In genomic region chr6:158020811-158021210, GRCh38 we compare ENCODE assay signal across 1 cellular context.
TF ChIP-seq lines count a peak whose summit lies in the region.

No MANE protein-coding gene starts in this region.

TF ChIP-seq in HepG2, 621 proteins besides CTCF, POLR2A, EP300 and RAD21:
- TF ChIP-seq, protein P1, sequence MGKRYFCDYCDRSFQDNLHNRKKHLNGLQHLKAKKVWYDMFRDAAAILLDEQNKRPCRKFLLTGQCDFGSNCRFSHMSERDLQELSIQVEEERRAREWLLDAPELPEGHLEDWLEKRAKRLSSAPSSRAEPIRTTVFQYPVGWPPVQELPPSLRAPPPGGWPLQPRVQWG (CRISPR knock-in tag; IDR thresholded peaks at IDR 0.05; ENCODE audit: borderline replicate concordance, low read depth) = no peak
- TF ChIP-seq PATZ1 (CRISPR knock-in tag; IDR thresholded peaks at IDR 0.05) (no peak), SIX1 (CRISPR knock-in tag; IDR thresholded peaks at IDR 0.05; ENCODE audit: borderline replicate concordance) (no peak), KLF11 (CRISPR knock-in tag; IDR thresholded peaks at IDR 0.05) (no peak), FOXK1 (CRISPR knock-in tag; IDR thresholded peaks at IDR 0.05; ENCODE audit: borderline replicate concordance, low read depth) (no peak), POGZ (CRISPR knock-in tag; IDR thresholded peaks at IDR 0.05) (no peak), ZNF296 (CRISPR knock-in tag; conservative IDR thresholded peaks at IDR 0.05) (no peak), SUZ12 (IDR thresholded peaks at IDR 0.05; ENCODE audit: low read depth, low read length) (no peak), SP140L (CRISPR knock-in tag; IDR thresholded peaks at IDR 0.05; ENCODE audit: borderline replicate concordance) (no peak), TAF15 (IDR thresholded peaks at IDR 0.05; ENCODE audit: low read depth, low read length, poor library complexity, severe bottlenecking) (no peak), ZBTB21 (CRISPR knock-in tag; IDR thresholded peaks at IDR 0.05) (no peak), SNAPC2 (CRISPR knock-in tag; IDR thresholded peaks at IDR 0.05) (no peak), ADNP (CRISPR knock-in tag; IDR thresholded peaks at IDR 0.05) (no peak), HDAC1 (CRISPR knock-in tag; IDR thresholded peaks at IDR 0.05) (no peak), ZNF614 (CRISPR knock-in tag; IDR thresholded peaks at IDR 0.05; ENCODE audit: borderline replicate concordance) (no peak)
- TF ChIP-seq, protein P2, sequence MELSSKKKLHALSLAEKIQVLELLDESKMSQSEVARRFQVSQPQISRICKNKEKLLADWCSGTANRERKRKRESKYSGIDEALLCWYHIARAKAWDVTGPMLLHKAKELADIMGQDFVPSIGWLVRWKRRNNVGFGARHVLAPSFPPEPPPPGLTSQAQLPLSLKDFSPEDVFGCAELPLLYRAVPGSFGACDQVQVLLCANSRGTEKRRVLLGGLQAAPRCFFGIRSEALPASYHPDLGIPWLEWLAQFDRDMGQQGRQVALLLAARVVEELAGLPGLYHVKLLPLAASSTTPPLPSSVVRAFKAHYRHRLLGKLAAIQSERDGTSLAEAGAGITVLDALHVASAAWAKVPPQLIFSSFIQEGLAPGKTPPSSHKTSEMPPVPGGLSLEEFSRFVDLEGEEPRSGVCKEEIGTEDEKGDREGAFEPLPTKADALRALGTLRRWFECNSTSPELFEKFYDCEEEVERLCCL (CRISPR knock-in tag; IDR thresholded peaks at IDR 0.05; ENCODE audit: borderline replicate concordance) = no peak
